1 cellular context compared by ENCODE assay signal in the genomic region with DNA sequence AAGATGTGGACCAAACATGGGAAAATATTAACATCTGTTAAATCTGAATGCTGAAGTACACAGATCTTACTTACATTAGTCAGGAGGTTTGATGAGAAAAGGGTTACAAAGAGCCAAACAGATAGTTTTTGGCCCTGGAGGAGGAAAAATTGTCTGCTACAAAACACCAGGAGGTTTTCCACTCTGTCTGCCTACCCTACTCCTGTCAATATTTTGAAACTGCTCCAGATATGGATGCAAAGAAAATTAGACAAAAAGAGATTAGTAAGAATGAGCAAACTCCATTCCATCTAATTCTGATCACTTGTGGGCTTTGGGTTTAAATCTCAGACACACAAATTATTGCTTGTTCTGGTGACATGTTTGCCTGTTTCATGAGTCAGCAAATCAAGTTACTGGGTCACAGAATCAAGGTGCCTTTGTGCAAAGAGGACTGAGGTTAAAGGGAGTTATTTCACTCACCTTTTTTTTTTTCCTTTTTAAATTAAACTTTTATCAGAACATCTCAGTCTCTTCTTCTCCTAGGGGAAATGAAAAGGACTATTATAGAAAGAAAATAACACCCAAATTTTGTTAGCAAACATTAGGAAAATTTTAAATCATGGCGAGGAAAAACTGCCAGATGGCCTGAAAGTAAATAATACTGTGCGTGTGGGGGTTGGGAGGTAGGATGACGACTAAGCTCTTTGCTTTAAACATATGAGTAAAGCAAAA.
TF ChIP-seq lines count a peak whose summit lies in the region.

No MANE protein-coding gene starts in this region.

TF ChIP-seq in HepG2, 621 proteins besides CTCF, POLR2A, EP300 and RAD21 (continued from another document and continues in another):
- TF ChIP-seq, protein P1, sequence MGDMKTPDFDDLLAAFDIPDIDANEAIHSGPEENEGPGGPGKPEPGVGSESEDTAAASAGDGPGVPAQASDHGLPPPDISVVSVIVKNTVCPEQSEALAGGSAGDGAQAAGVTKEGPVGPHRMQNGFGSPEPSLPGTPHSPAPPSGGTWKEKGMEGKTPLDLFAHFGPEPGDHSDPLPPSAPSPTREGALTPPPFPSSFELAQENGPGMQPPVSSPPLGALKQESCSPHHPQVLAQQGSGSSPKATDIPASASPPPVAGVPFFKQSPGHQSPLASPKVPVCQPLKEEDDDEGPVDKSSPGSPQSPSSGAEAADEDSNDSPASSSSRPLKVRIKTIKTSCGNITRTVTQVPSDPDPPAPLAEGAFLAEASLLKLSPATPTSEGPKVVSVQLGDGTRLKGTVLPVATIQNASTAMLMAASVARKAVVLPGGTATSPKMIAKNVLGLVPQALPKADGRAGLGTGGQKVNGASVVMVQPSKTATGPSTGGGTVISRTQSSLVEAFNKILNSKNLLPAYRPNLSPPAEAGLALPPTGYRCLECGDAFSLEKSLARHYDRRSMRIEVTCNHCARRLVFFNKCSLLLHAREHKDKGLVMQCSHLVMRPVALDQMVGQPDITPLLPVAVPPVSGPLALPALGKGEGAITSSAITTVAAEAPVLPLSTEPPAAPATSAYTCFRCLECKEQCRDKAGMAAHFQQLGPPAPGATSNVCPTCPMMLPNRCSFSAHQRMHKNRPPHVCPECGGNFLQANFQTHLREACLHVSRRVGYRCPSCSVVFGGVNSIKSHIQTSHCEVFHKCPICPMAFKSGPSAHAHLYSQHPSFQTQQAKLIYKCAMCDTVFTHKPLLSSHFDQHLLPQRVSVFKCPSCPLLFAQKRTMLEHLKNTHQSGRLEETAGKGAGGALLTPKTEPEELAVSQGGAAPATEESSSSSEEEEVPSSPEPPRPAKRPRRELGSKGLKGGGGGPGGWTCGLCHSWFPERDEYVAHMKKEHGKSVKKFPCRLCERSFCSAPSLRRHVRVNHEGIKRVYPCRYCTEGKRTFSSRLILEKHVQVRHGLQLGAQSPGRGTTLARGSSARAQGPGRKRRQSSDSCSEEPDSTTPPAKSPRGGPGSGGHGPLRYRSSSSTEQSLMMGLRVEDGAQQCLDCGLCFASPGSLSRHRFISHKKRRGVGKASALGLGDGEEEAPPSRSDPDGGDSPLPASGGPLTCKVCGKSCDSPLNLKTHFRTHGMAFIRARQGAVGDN (CRISPR knock-in tag; IDR thresholded peaks at IDR 0.05), result no peak
- no peak for TF ChIP-seq HMGA1 (CRISPR knock-in tag; conservative IDR thresholded peaks at IDR 0.05)
- TF ChIP-seq ZNF724P (CRISPR knock-in tag; IDR thresholded peaks at IDR 0.05; ENCODE audit: borderline replicate concordance), result no peak
- no peak for TF ChIP-seq RORA (CRISPR knock-in tag; IDR thresholded peaks at IDR 0.05)
- no peak for TF ChIP-seq TBL1XR1 (IDR thresholded peaks at IDR 0.05; ENCODE audit: borderline replicate concordance, low read length, partially characterized antibody)
- TF ChIP-seq ZNF839 (CRISPR knock-in tag; IDR thresholded peaks at IDR 0.05; ENCODE audit: borderline replicate concordance), result no peak
- TF ChIP-seq, protein P2, sequence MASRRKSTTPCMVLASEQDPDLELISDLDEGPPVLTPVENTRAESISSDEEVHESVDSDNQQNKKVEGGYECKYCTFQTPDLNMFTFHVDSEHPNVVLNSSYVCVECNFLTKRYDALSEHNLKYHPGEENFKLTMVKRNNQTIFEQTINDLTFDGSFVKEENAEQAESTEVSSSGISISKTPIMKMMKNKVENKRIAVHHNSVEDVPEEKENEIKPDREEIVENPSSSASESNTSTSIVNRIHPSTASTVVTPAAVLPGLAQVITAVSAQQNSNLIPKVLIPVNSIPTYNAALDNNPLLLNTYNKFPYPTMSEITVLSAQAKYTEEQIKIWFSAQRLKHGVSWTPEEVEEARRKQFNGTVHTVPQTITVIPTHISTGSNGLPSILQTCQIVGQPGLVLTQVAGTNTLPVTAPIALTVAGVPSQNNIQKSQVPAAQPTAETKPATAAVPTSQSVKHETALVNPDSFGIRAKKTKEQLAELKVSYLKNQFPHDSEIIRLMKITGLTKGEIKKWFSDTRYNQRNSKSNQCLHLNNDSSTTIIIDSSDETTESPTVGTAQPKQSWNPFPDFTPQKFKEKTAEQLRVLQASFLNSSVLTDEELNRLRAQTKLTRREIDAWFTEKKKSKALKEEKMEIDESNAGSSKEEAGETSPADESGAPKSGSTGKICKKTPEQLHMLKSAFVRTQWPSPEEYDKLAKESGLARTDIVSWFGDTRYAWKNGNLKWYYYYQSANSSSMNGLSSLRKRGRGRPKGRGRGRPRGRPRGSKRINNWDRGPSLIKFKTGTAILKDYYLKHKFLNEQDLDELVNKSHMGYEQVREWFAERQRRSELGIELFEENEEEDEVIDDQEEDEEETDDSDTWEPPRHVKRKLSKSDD (CRISPR knock-in tag; IDR thresholded peaks at IDR 0.05; ENCODE audit: low read depth), result no peak
- TF ChIP-seq HNF4A (CRISPR knock-in tag; IDR thresholded peaks at IDR 0.05), result peak; percentile 27; the same call in 1 of the 2 replicates
- 0 out of 2 replicates have a peak, but pooled peaks have one; percentile 17 for TF ChIP-seq ISL2 (CRISPR knock-in tag; IDR thresholded peaks at IDR 0.05)
- TF ChIP-seq NBN (conservative IDR thresholded peaks at IDR 0.05), result no peak
- peak; percentile 60; the same call in 1 of the 2 replicates for TF ChIP-seq NFE2 (CRISPR knock-in tag; IDR thresholded peaks at IDR 0.05)
- no peak for TF ChIP-seq ZBTB2 (CRISPR knock-in tag; IDR thresholded peaks at IDR 0.05; ENCODE audit: low read depth)
- TF ChIP-seq HDAC2 (CRISPR knock-in tag; IDR thresholded peaks at IDR 0.05), result peak; percentile 54
- TF ChIP-seq ZNF205 (CRISPR knock-in tag; IDR thresholded peaks at IDR 0.05), result 0 out of 2 replicates have a peak, but pooled peaks have one; percentile 25
- no peak for TF ChIP-seq NFKB2 (CRISPR knock-in tag; IDR thresholded peaks at IDR 0.05; ENCODE audit: borderline replicate concordance)
- peak; percentile 100 for TF ChIP-seq MAFK (conservative IDR thresholded peaks at IDR 0.05 in 1 of 2, IDR thresholded peaks at IDR 0.05 in 1 of 2; ENCODE audit: low read length in 2 of 2)
- TF ChIP-seq DNMT3B (CRISPR knock-in tag; conservative IDR thresholded peaks at IDR 0.05), result no peak
- no peak for TF ChIP-seq ZNF20 (CRISPR knock-in tag; IDR thresholded peaks at IDR 0.05)
- no peak for TF ChIP-seq ZSCAN21 (CRISPR knock-in tag; IDR thresholded peaks at IDR 0.05; ENCODE audit: borderline replicate concordance)
- no peak for TF ChIP-seq ZFP41 (CRISPR knock-in tag; IDR thresholded peaks at IDR 0.05; ENCODE audit: borderline replicate concordance)
- TF ChIP-seq ZNF317 (CRISPR knock-in tag; IDR thresholded peaks at IDR 0.05), result 0 out of 2 replicates have a peak, but pooled peaks have one; percentile 22
- TF ChIP-seq, protein P3, sequence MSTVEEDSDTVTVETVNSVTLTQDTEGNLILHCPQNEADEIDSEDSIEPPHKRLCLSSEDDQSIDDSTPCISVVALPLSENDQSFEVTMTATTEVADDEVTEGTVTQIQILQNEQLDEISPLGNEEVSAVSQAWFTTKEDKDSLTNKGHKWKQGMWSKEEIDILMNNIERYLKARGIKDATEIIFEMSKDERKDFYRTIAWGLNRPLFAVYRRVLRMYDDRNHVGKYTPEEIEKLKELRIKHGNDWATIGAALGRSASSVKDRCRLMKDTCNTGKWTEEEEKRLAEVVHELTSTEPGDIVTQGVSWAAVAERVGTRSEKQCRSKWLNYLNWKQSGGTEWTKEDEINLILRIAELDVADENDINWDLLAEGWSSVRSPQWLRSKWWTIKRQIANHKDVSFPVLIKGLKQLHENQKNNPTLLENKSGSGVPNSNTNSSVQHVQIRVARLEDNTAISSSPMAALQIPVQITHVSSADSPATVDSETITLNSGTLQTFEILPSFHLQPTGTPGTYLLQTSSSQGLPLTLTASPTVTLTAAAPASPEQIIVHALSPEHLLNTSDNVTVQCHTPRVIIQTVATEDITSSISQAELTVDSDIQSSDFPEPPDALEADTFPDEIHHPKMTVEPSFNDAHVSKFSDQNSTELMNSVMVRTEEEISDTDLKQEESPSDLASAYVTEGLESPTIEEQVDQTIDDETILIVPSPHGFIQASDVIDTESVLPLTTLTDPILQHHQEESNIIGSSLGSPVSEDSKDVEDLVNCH (CRISPR knock-in tag; IDR thresholded peaks at IDR 0.05), result no peak
- 0 out of 2 replicates have a peak, but pooled peaks have one; percentile 62 for TF ChIP-seq ZNF816 (CRISPR knock-in tag; IDR thresholded peaks at IDR 0.05; ENCODE audit: borderline replicate concordance)
- TF ChIP-seq, protein P4, sequence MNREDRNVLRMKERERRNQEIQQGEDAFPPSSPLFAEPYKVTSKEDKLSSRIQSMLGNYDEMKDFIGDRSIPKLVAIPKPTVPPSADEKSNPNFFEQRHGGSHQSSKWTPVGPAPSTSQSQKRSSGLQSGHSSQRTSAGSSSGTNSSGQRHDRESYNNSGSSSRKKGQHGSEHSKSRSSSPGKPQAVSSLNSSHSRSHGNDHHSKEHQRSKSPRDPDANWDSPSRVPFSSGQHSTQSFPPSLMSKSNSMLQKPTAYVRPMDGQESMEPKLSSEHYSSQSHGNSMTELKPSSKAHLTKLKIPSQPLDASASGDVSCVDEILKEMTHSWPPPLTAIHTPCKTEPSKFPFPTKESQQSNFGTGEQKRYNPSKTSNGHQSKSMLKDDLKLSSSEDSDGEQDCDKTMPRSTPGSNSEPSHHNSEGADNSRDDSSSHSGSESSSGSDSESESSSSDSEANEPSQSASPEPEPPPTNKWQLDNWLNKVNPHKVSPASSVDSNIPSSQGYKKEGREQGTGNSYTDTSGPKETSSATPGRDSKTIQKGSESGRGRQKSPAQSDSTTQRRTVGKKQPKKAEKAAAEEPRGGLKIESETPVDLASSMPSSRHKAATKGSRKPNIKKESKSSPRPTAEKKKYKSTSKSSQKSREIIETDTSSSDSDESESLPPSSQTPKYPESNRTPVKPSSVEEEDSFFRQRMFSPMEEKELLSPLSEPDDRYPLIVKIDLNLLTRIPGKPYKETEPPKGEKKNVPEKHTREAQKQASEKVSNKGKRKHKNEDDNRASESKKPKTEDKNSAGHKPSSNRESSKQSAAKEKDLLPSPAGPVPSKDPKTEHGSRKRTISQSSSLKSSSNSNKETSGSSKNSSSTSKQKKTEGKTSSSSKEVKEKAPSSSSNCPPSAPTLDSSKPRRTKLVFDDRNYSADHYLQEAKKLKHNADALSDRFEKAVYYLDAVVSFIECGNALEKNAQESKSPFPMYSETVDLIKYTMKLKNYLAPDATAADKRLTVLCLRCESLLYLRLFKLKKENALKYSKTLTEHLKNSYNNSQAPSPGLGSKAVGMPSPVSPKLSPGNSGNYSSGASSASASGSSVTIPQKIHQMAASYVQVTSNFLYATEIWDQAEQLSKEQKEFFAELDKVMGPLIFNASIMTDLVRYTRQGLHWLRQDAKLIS (CRISPR knock-in tag; IDR thresholded peaks at IDR 0.05), result no peak
- 0 out of 2 replicates have a peak, but pooled peaks have one; percentile 50 for TF ChIP-seq KAT8 (CRISPR knock-in tag; IDR thresholded peaks at IDR 0.05)
- TF ChIP-seq ZZZ3 (CRISPR knock-in tag; IDR thresholded peaks at IDR 0.05; ENCODE audit: borderline replicate concordance), result no peak
- TF ChIP-seq ZNF281 (CRISPR knock-in tag; IDR thresholded peaks at IDR 0.05; ENCODE audit: borderline replicate concordance), result peak; percentile 54; the same call in 1 of the 2 replicates
- no peak for TF ChIP-seq ZNF841 (CRISPR knock-in tag; IDR thresholded peaks at IDR 0.05; ENCODE audit: borderline replicate concordance)
- TF ChIP-seq CENPX (CRISPR knock-in tag; IDR thresholded peaks at IDR 0.05), result no peak
- peak; percentile 69; the same call in 1 of the 2 replicates for TF ChIP-seq GFI1 (CRISPR knock-in tag; IDR thresholded peaks at IDR 0.05; ENCODE audit: borderline replicate concordance)
- TF ChIP-seq, protein P5, sequence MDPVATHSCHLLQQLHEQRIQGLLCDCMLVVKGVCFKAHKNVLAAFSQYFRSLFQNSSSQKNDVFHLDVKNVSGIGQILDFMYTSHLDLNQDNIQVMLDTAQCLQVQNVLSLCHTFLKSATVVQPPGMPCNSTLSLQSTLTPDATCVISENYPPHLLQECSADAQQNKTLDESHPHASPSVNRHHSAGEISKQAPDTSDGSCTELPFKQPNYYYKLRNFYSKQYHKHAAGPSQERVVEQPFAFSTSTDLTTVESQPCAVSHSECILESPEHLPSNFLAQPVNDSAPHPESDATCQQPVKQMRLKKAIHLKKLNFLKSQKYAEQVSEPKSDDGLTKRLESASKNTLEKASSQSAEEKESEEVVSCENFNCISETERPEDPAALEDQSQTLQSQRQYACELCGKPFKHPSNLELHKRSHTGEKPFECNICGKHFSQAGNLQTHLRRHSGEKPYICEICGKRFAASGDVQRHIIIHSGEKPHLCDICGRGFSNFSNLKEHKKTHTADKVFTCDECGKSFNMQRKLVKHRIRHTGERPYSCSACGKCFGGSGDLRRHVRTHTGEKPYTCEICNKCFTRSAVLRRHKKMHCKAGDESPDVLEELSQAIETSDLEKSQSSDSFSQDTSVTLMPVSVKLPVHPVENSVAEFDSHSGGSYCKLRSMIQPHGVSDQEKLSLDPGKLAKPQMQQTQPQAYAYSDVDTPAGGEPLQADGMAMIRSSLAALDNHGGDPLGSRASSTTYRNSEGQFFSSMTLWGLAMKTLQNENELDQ (CRISPR knock-in tag; IDR thresholded peaks at IDR 0.05; ENCODE audit: borderline replicate concordance), result no peak
